Comparison of ENCODE assay signal across 8 cellular contexts in genomic region chr11:32052218-32052617, GRCh38. TPM values are rescaled to one million over a fixed set of nuclear protein-coding genes. Genes with fewer than 3 reads are reported as not detected.
A peak's percentile ranks its signal among the peaks of the same experiment; 100 is the strongest.
DNase-seq lines count a peak whose midpoint lies in the region; ATAC-seq and TF ChIP-seq lines count a peak whose summit lies in the region.

No MANE protein-coding gene starts in this region.

- CTCF ChIA-PET in PC-3 (lab: Charles Lee): interaction anchor here (0.6 kb wide), 2 partner anchors 15 to 124 kb away, joined by 3 to 4 read pairs; no protein-coding TSS in a partner anchor

- H3K79me2 ChIP-seq in PC-3 (ENCODE audit: low read length): no peaks in the 10 kb centered on the region

- no peak overlapping the region for H3K9ac ChIP-seq in PC-3 (ENCODE audit: low read length)

- no peaks in the 10 kb centered on the region for H3K9me3 Mint-ChIP-seq in activated T-helper 2 cell treated with anti-CD3 and anti-CD28 coated beads, Interferon-gamma antibody, Interleukin-2, Interleukin-4, amounts not matched to agents 10 μg/mL and 5 μg/mL and 100 μg/mL, durations not matched to agents 14 hours and 24 hours and 36 hours
- no peaks in the 10 kb centered on the region for H3K9me3 Mint-ChIP-seq in type B pancreatic cell

- H3K4me3 Mint-ChIP-seq in activated T-helper 2 cell treated with anti-CD3 and anti-CD28 coated beads, Interferon-gamma antibody, Interleukin-2, Interleukin-4, amounts not matched to agents 10 μg/mL and 5 μg/mL and 100 μg/mL, durations not matched to agents 14 hours and 24 hours and 36 hours (ENCODE audit: low read depth): no peak overlapping the region
- H3K4me3 Mint-ChIP-seq in type B pancreatic cell: no peak overlapping the region

- no peaks in the 10 kb centered on the region for H4K20me1 ChIP-seq in PC-3 (ENCODE audit: low read length)

- TF ChIP-seq CTCF in PC-3 (conservative IDR thresholded peaks at IDR 0.05; ENCODE audit: low read depth, low read length) (peak; percentile 81), foreskin fibroblast (IDR thresholded peaks at IDR 0.05; ENCODE audit: low read depth, low read length) (peak; percentile 70), ovary (IDR thresholded peaks at IDR 0.05) (peak; percentile 56 to 67 (median 62)), type B pancreatic cell (conservative IDR thresholded peaks at IDR 0.05) (peak; percentile 92)

- no peaks in the 10 kb centered on the region for H3F3A ChIP-seq in PC-3 (ENCODE audit: low read length, unreplicated experiment)

- no peaks in the 10 kb centered on the region for H3K36me3 Mint-ChIP-seq in activated T-helper 2 cell treated with anti-CD3 and anti-CD28 coated beads, Interferon-gamma antibody, Interleukin-2, Interleukin-4, amounts not matched to agents 10 μg/mL and 5 μg/mL and 100 μg/mL, durations not matched to agents 14 hours and 24 hours and 36 hours (ENCODE audit: low read depth)
- no peaks in the 10 kb centered on the region for H3K36me3 Mint-ChIP-seq in type B pancreatic cell

- H3K27ac ChIP-seq in PC-3 (ENCODE audit: low read length): no peak overlapping the region
- H3K27ac ChIP-seq in ovary: no peak overlapping the region

- ATAC-seq in HG03175 (IDR thresholded peaks at IDR 0.05; ENCODE audit: unreplicated experiment) (peak; percentile 61), PC-3 (peak; percentile 50), HG02588 (IDR thresholded peaks at IDR 0.05; ENCODE audit: unreplicated experiment) (no peak)

- peaks cover 2% of the 10 kb centered on the region for H3K4me1 Mint-ChIP-seq in activated T-helper 2 cell treated with anti-CD3 and anti-CD28 coated beads, Interferon-gamma antibody, Interleukin-2, Interleukin-4, amounts not matched to agents 10 μg/mL and 5 μg/mL and 100 μg/mL, durations not matched to agents 14 hours and 24 hours and 36 hours (ENCODE audit: low read depth)
- H3K4me1 Mint-ChIP-seq in type B pancreatic cell (ENCODE audit: unreplicated experiment): peaks cover 9% of the 10 kb centered on the region

- no peak overlapping the region for H3K27ac Mint-ChIP-seq in activated T-helper 2 cell treated with anti-CD3 and anti-CD28 coated beads, Interferon-gamma antibody, Interleukin-2, Interleukin-4, amounts not matched to agents 10 μg/mL and 5 μg/mL and 100 μg/mL, durations not matched to agents 14 hours and 24 hours and 36 hours
- H3K27ac Mint-ChIP-seq in type B pancreatic cell: no peak overlapping the region

- H3K9me3 ChIP-seq in PC-3 (ENCODE audit: low read length) (no peaks in the 10 kb centered on the region), ovary (no peaks in the 10 kb centered on the region)

- POLR2A ChIA-PET in PC-3 (lab: Charles Lee; ENCODE audit: unreplicated experiment): no interaction called here

- no peaks in the 10 kb centered on the region for H3K9me2 ChIP-seq in PC-3 (replicated peaks; ENCODE audit: low read length)

- H3K4me3 ChIP-seq in PC-3 (ENCODE audit: low read length) (no peak overlapping the region), foreskin fibroblast (ENCODE audit: low read depth in 1 of 2, low read length in 2 of 2) (no peak overlapping the region), ovary (no peak overlapping the region)

- H3K27me3 ChIP-seq in PC-3 (ENCODE audit: low read length) (peaks cover 64% of the 10 kb centered on the region), ovary (no peaks in the 10 kb centered on the region)

- TF ChIP-seq POLR2A in ovary (IDR thresholded peaks at IDR 0.05): no peak

- H2AFZ ChIP-seq in PC-3 (ENCODE audit: low read length): no peak overlapping the region

- H3K4me1 ChIP-seq in PC-3 (ENCODE audit: insufficient read depth, low read length) (no peaks in the 10 kb centered on the region), ovary (ENCODE audit: insufficient read depth) (no peaks in the 10 kb centered on the region)

- H3K4me2 ChIP-seq in PC-3 (ENCODE audit: low read length): 0 out of 2 replicates have a peak overlapping the region, but pooled peaks have one; percentile 24

- peaks cover 26% of the 10 kb centered on the region for H3K27me3 Mint-ChIP-seq in activated T-helper 2 cell treated with anti-CD3 and anti-CD28 coated beads, Interferon-gamma antibody, Interleukin-2, Interleukin-4, amounts not matched to agents 10 μg/mL and 5 μg/mL and 100 μg/mL, durations not matched to agents 14 hours and 24 hours and 36 hours (ENCODE audit: low read depth)
- peaks cover 33% of the 10 kb centered on the region for H3K27me3 Mint-ChIP-seq in type B pancreatic cell

- WGBS in ovary, 3 donors: 10 to 16% (median 14%) methylated on average over 6 of the region's 6 CpGs

- H3K36me3 ChIP-seq in PC-3 (ENCODE audit: low read depth, low read length): no peaks in the 10 kb centered on the region
- no peaks in the 10 kb centered on the region for H3K36me3 ChIP-seq in ovary

- peak; percentile 29 for DNase-seq in GDM1 (lab: John Stamatoyannopoulos, UW)
- peak; percentile 74 for DNase-seq in PC-3
- peak; percentile 9 for DNase-seq in activated T-helper 2 cell treated with anti-CD3 and anti-CD28 coated beads, Interferon-gamma antibody, Interleukin-2, Interleukin-4, amounts not matched to agents 10 μg/mL and 5 μg/mL and 100 μg/mL, durations not matched to agents 14 hours and 24 hours and 36 hours (ENCODE audit: low spot score)
- DNase-seq in foreskin fibroblast: peak; percentile 41 to 84
- DNase-seq in ovary: peak; percentile 32 to 59 (median 49)
- peak; percentile 72 for DNase-seq in type B pancreatic cell (ENCODE audit: extremely low spot score, unreplicated experiment)

- intact Hi-C loops in PC-3 (cut with micrococcal nuclease) (loop anchor here (1.0 to 5.0 kb wide), 3 partner anchors 121 to 815 kb away; no protein-coding TSS in a partner anchor), ovary (cut with DNase I) (loop anchor here (5.0 to 10.0 kb wide), 4 partner anchors 120 to 250 kb away; no protein-coding TSS in a partner anchor)
- intact Hi-C loops in activated T-helper 2 cell treated with anti-CD3 and anti-CD28 coated beads, Interferon-gamma antibody, Interleukin-2, Interleukin-4, amounts not matched to agents 10 μg/mL and 5 μg/mL and 100 μg/mL, durations not matched to agents 14 hours and 24 hours and 36 hours (cut with micrococcal nuclease): loop anchor here (1.0 kb wide), 2 partner anchors 124 to 245 kb away; no protein-coding TSS in a partner anchor

- BruUV-seq in PC-3 (replicated peaks; lab: Mats Ljungman, UMichigan): no TSS peak

- no peak for TF ChIP-seq EP300 in ovary (IDR thresholded peaks at IDR 0.05)

RNA-seq across cellular contexts. Expression of gene RCN1, which starts 38.7 kb away (rescaled TPM):
- 94.6 and 110 TPM in 2 replicates for total RNA-seq in PC-3 (2014; rRNA removed)
- 27.5 and 32.6 TPM in 2 replicates for total RNA-seq in activated T-helper 2 cell treated with anti-CD3 and anti-CD28 coated beads, Interferon-gamma antibody, Interleukin-2, Interleukin-4, amounts not matched to agents 10 μg/mL and 5 μg/mL and 100 μg/mL, durations not matched to agents 14 hours and 24 hours and 36 hours
- total RNA-seq in ovary: 100 to 1,000 TPM in 1 of 7 donors, 10 to 100 TPM in 6; 49.7 to 125 (median 89.6) TPM
- 100 to 1,000 TPM in 1 of 2 donors, 10 to 100 TPM in 1; 79.9 to 221 TPM for polyA plus RNA-seq in ovary
- 144 and 167 TPM in 2 replicates for total RNA-seq in type B pancreatic cell (ENCODE audit: low replicate concordance)

Comparison
In these comparisons a context has a peak if more than half of its experiments do, and no peak if none do; other contexts are left out.
1. DNase-seq: peak in every context shown above with its lines; median percentile 74 in PC-3; 72 in type B pancreatic cell; 62 in foreskin fibroblast; 49 in ovary; 29 in GDM1; 9 in activated T-helper 2 cell treated with anti-CD3 and anti-CD28 coated beads, Interferon-gamma antibody, Interleukin-2, Interleukin-4, amounts not matched to agents 10 μg/mL and 5 μg/mL and 100 μg/mL, durations not matched to agents 14 hours and 24 hours and 36 hours.